8 cellular contexts compared by ENCODE assay signal in the genomic region with DNA sequence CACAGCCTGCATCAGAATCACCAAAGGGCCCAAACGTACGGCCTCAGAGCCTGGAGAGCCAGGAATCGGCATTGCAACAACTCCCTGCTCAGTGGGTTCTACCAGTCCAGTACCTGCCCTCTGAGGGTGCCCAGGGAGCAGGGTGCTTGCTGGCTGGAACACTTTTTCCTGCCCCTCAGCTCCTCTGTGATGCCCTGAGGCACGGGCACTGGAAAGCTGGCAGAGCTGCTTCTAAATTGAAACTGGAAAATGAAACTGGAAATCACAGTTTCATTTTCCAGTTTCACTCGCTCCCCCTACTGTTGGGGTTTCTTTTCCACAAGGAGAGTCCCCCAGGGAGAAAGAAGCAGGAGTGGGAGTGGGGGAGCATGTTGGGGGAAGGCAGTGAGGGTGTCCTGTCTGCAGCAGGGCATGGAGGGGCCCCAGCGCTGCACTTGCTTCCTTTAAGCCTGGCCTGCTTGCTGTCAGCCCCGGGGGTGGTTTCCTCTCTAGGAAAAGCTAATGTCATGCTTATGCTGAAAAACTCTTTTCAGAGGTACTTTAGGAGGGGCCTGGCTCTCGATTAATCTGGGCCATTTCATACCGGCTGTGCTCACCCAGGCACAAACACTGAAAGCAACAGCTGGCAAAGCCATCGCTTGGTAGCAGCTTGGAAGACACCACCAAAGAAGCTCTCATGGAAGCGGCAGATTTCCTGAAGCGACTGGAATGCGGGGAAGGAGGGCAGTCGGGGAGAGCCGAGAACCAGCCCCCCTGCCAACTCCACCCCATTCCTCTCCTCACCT. TPM values are rescaled to one million over a fixed set of nuclear protein-coding genes. Genes with fewer than 3 reads are reported as not detected.
DNase-seq lines count a peak whose midpoint lies in the region; ATAC-seq and TF ChIP-seq lines count a peak whose summit lies in the region.

No MANE protein-coding gene starts in this region.

- H3K4me1 Mint-ChIP-seq in HFFc6 (ENCODE audit: low read depth), result peaks cover 49% of the 10 kb centered on the region
- H3K4me1 Mint-ChIP-seq in activated naive CD8-positive, alpha-beta T cell (ENCODE audit: low read depth), result peaks cover 88% of the 10 kb centered on the region

- H3K27ac ChIP-seq in lower lobe of right lung (peak overlapping the region; percentile 81), urinary bladder (ENCODE audit: low read depth) (peak overlapping the region; percentile 3)

- peaks cover 3% of the 10 kb centered on the region; the same call in 1 of the 2 replicates for H3K27me3 Mint-ChIP-seq in HFFc6 (ENCODE audit: insufficient read depth)
- H3K27me3 Mint-ChIP-seq in activated naive CD8-positive, alpha-beta T cell, result no peaks in the 10 kb centered on the region

- H3K4me1 ChIP-seq in lower lobe of right lung (peaks cover 97% of the 10 kb centered on the region), urinary bladder (ENCODE audit: insufficient read depth) (no peaks in the 10 kb centered on the region)

- intact Hi-C loops in lower lobe of right lung (cut with DNase I), result no loop called here

- H3K36me3 Mint-ChIP-seq in HFFc6 (ENCODE audit: low read depth), result peaks cover 4% of the 10 kb centered on the region; the same call in 1 of the 2 replicates
- peaks cover 17% of the 10 kb centered on the region for H3K36me3 Mint-ChIP-seq in activated naive CD8-positive, alpha-beta T cell

- H3K4me3 ChIP-seq in lower lobe of right lung (peak overlapping the region; percentile 37), urinary bladder (ENCODE audit: low read depth, low read length) (no peak overlapping the region)

- DNase-seq in AG09319 (ENCODE audit: extremely low read depth, low read depth) (no peak), HFFc6 (no peak), lower lobe of right lung (no peak), GF-D8 (lab: John Stamatoyannopoulos, UW) (no peak)

- peak; percentile 43 for TF ChIP-seq CTCF in AG09319 (IDR thresholded peaks at IDR 0.05; ENCODE audit: low read depth, low read length)
- TF ChIP-seq CTCF in HFFc6 (IDR thresholded peaks at IDR 0.05), result peak; percentile 44; the same call in 1 of the 2 replicates
- peak; percentile 35 for TF ChIP-seq CTCF in lower lobe of right lung (IDR thresholded peaks at IDR 0.05)

- no peaks in the 10 kb centered on the region for H3K9me3 ChIP-seq in lower lobe of right lung

- H3K36me3 ChIP-seq in lower lobe of right lung (peaks cover 6% of the 10 kb centered on the region), urinary bladder (ENCODE audit: insufficient read depth) (no peaks in the 10 kb centered on the region)

- peak in 1 of 2 donors; percentile 20 for ATAC-seq in lower lobe of right lung
- no peak for ATAC-seq in GM21447 (IDR thresholded peaks at IDR 0.05; ENCODE audit: unreplicated experiment)
- no peak for ATAC-seq in GM19023 (IDR thresholded peaks at IDR 0.05; ENCODE audit: unreplicated experiment)

- H3K4me3 Mint-ChIP-seq in HFFc6, result no peak overlapping the region
- peak overlapping the region; percentile 79 for H3K4me3 Mint-ChIP-seq in activated naive CD8-positive, alpha-beta T cell

- no peaks in the 10 kb centered on the region for H3K9me3 Mint-ChIP-seq in HFFc6
- H3K9me3 Mint-ChIP-seq in activated naive CD8-positive, alpha-beta T cell (ENCODE audit: low read depth), result no peaks in the 10 kb centered on the region

- H3K27me3 ChIP-seq in lower lobe of right lung (ENCODE audit: low read depth), result no peaks in the 10 kb centered on the region

- WGBS in urinary bladder, result 61% methylated on average over 15 of the region's 15 CpGs

- H3K27ac Mint-ChIP-seq in HFFc6, result no peak overlapping the region
- H3K27ac Mint-ChIP-seq in activated naive CD8-positive, alpha-beta T cell, result peak overlapping the region; percentile 82

RNA-seq across cellular contexts. Expression of a gene that starts 26.2 kb away (rescaled TPM):
- total RNA-seq in HFFc6 (2021; fragmentation: NEBNext Ultra II Directional; extraction: Animal tissue kit (Norgen Biotek cat#: 25700)), result 10 to 100 TPM in 5 of 6 experiments, 1 to 10 TPM in 1; 9.8 to 19.7 (median 17.3) TPM
- 81.2 TPM for total RNA-seq in lower lobe of right lung
- total RNA-seq in urinary bladder, result 16.4 TPM
- polyA plus RNA-seq in urinary bladder, result 26.0 TPM
